Comparison of ENCODE assay signal across 7 cellular contexts in genomic region chr7:20651960-20652544, GRCh38. TPM values are rescaled to one million over a fixed set of nuclear protein-coding genes. Genes with fewer than 3 reads are reported as not detected.
A peak's percentile ranks its signal among the peaks of the same experiment; 100 is the strongest.
DNase-seq lines count a peak whose midpoint lies in the region; ATAC-seq and TF ChIP-seq lines count a peak whose summit lies in the region.

No MANE protein-coding gene starts in this region.

- H3K4me3 ChIP-seq in Jurkat, Clone E6-1 (ENCODE audit: low read length) = no peak overlapping the region

- ATAC-seq in HG02610 (IDR thresholded peaks at IDR 0.05; ENCODE audit: unreplicated experiment) (no peak), GM19467 (IDR thresholded peaks at IDR 0.05; ENCODE audit: unreplicated experiment) (no peak)

- H3K9me3 Mint-ChIP-seq in brain (no peaks in the 10 kb centered on the region), nephron progenitor cell (no peaks in the 10 kb centered on the region)

- DNase-seq in GM04504 (ENCODE audit: low read depth) (peak; percentile 6), nephron progenitor cell (no peak), NCI-H2029 treated with DMSO at 0.1 percent for 48 hours (lab: John Stamatoyannopoulos, UW) (no peak)
- peak; percentile 19 for DNase-seq in Jurkat, Clone E6-1 (ENCODE audit: low read depth, low spot score)

- H3K27me3 Mint-ChIP-seq in brain (no peaks in the 10 kb centered on the region), nephron progenitor cell (ENCODE audit: low read depth, poor library complexity) (peaks cover 5% of the 10 kb centered on the region)

- H3K4me3 Mint-ChIP-seq in brain = no peak overlapping the region
- H3K4me3 Mint-ChIP-seq in nephron progenitor cell = no peak overlapping the region

- TF ChIP-seq CTCF in brain (conservative IDR thresholded peaks at IDR 0.05) (peak; percentile 57 to 73), nephron progenitor cell (IDR thresholded peaks at IDR 0.05) (peak; percentile 46)

- H3K27ac Mint-ChIP-seq in brain (no peak overlapping the region), nephron progenitor cell (no peak overlapping the region)

- H3K36me3 Mint-ChIP-seq in brain (no peaks in the 10 kb centered on the region), nephron progenitor cell (ENCODE audit: low read depth) (no peaks in the 10 kb centered on the region)

- H3K4me1 Mint-ChIP-seq in brain (no peaks in the 10 kb centered on the region), nephron progenitor cell (peaks cover 5% of the 10 kb centered on the region)

RNA-seq across cellular contexts. Expression of gene ABCB5, which starts 36.6 kb away (rescaled TPM):
- not detected for polyA plus RNA-seq in Jurkat, Clone E6-1 (2012; ENCODE audit: insufficient read depth, insufficient read length)
- polyA plus RNA-seq in brain (ENCODE audit: insufficient read depth, low read depth, low replicate concordance) = not detected

Comparison
In these comparisons a context has a peak if more than half of its experiments do, and no peak if none do; other contexts are left out.
1. DNase-seq: peak in GM04504 (single experiment) and Jurkat, Clone E6-1 (single experiment); none in nephron progenitor cell (single experiment) and NCI-H2029 treated with DMSO at 0.1 percent for 48 hours (single experiment).